In the genomic region with DNA sequence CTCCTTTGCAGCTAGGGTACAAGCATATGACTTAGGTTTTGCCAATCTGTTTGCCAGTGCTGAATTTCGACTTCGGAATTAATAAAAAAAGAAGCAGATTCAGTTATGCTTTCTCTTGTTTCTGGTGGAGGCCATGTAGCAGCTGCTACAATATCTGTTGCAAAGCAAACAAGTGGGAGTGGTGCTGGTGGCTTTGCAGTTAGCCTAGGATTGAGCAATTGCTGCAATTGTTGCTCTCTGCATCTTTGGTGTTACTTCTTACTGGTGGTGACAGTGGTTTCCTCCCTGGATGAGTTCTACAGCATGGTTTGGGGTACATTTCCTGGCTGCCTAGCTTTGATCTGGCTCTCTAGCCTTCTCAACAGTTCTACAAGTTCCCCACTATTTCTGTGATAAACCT, we compare ENCODE assay signal across 13 cellular contexts. TPM values are rescaled to one million over a fixed set of nuclear protein-coding genes. Genes with fewer than 3 reads are reported as not detected.
DNase-seq lines count a peak whose midpoint lies in the region; ATAC-seq and TF ChIP-seq lines count a peak whose summit lies in the region.
"Not testable (repeated sequence)": the region's sequence is repeated elsewhere in the genome, so short reads cannot be mapped to it uniquely, and the experiment has no call there.
"Had no signal": no experiment of that assay in that cellular context is flagged by ENCODE, and none has a peak within 500 bp of the region (broad histone marks: within the 10 kb centered on the region; RNA-seq: fewer than 3 reads in every experiment).

No MANE protein-coding gene starts in this region.

- H3K9ac ChIP-seq in DND-41 (ENCODE audit: low read depth, low read length) = peak overlapping the region; percentile 23; the same call in 1 of the 2 replicates

- H3K27ac Mint-ChIP-seq in activated CD8-positive, alpha-beta T cell treated with anti-CD3 and anti-CD28 coated beads for 36 hours; activated T-helper 2 cell treated with anti-CD3 and anti-CD28 coated beads, Interferon-gamma antibody, Interleukin-2, Interleukin-4, amounts not matched to agents 10 μg/mL and 5 μg/mL and 100 μg/mL, durations not matched to agents 14 hours and 24 hours and 36 hours; natural killer cell treated with Interleukin-12 subunit alpha and Interleukin-12 subunit beta and Interleukin-15 and Interleukin-18, amount 100 ng/mL, for 72 hours; stimulated activated naive CD8-positive, alpha-beta T cell treated with anti-CD3 and anti-CD28 coated beads, Interleukin-15, Interleukin-2, amounts not matched to agents 100 ng/mL and 50 ng/mL, for 24 hours: not testable (repeated sequence)

- not testable (repeated sequence) for H3K9me3 Mint-ChIP-seq in activated CD8-positive, alpha-beta T cell treated with anti-CD3 and anti-CD28 coated beads for 36 hours; activated T-helper 2 cell treated with anti-CD3 and anti-CD28 coated beads, Interferon-gamma antibody, Interleukin-2, Interleukin-4, amounts not matched to agents 10 μg/mL and 5 μg/mL and 100 μg/mL, durations not matched to agents 14 hours and 24 hours and 36 hours; natural killer cell treated with Interleukin-12 subunit alpha and Interleukin-12 subunit beta and Interleukin-15 and Interleukin-18, amount 100 ng/mL, for 72 hours; stimulated activated naive CD8-positive, alpha-beta T cell treated with anti-CD3 and anti-CD28 coated beads, Interleukin-15, Interleukin-2, amounts not matched to agents 100 ng/mL and 50 ng/mL, for 24 hours

- not testable (repeated sequence) for H3K4me1 Mint-ChIP-seq in activated CD8-positive, alpha-beta T cell treated with anti-CD3 and anti-CD28 coated beads for 36 hours (ENCODE audit: low read depth); activated T-helper 2 cell treated with anti-CD3 and anti-CD28 coated beads, Interferon-gamma antibody, Interleukin-2, Interleukin-4, amounts not matched to agents 10 μg/mL and 5 μg/mL and 100 μg/mL, durations not matched to agents 14 hours and 24 hours and 36 hours (ENCODE audit: low read depth); natural killer cell treated with Interleukin-12 subunit alpha and Interleukin-12 subunit beta and Interleukin-15 and Interleukin-18, amount 100 ng/mL, for 72 hours (ENCODE audit: low read depth in 2 of 2); stimulated activated naive CD8-positive, alpha-beta T cell treated with anti-CD3 and anti-CD28 coated beads, Interleukin-15, Interleukin-2, amounts not matched to agents 100 ng/mL and 50 ng/mL, for 24 hours (ENCODE audit: low read depth)

- H2AFZ ChIP-seq in DND-41 (ENCODE audit: low read depth, low read length) = not testable (repeated sequence)

- H3K4me1 ChIP-seq in DND-41 (ENCODE audit: insufficient read depth, low read length) = not testable (repeated sequence)

- ATAC-seq in DND-41 (ENCODE audit: insufficient read depth, low read depth); activated CD8-positive, alpha-beta T cell treated with anti-CD3 and anti-CD28 coated beads for 36 hours; natural killer cell treated with Interleukin-12 subunit alpha and Interleukin-12 subunit beta and Interleukin-15 and Interleukin-18, amount 100 ng/mL, for 72 hours: not testable (repeated sequence)

- not testable (repeated sequence) for H3K36me3 Mint-ChIP-seq in activated CD8-positive, alpha-beta T cell treated with anti-CD3 and anti-CD28 coated beads for 36 hours (ENCODE audit: low read depth); activated T-helper 2 cell treated with anti-CD3 and anti-CD28 coated beads, Interferon-gamma antibody, Interleukin-2, Interleukin-4, amounts not matched to agents 10 μg/mL and 5 μg/mL and 100 μg/mL, durations not matched to agents 14 hours and 24 hours and 36 hours (ENCODE audit: low read depth); natural killer cell treated with Interleukin-12 subunit alpha and Interleukin-12 subunit beta and Interleukin-15 and Interleukin-18, amount 100 ng/mL, for 72 hours; stimulated activated naive CD8-positive, alpha-beta T cell treated with anti-CD3 and anti-CD28 coated beads, Interleukin-15, Interleukin-2, amounts not matched to agents 100 ng/mL and 50 ng/mL, for 24 hours (ENCODE audit: low read depth)

- CTCF ChIA-PET in activated CD8-positive, alpha-beta T cell treated with anti-CD3 and anti-CD28 coated beads for 36 hours (lab: Charles Lee) = not testable (repeated sequence)

- not testable (repeated sequence) for H3K27me3 ChIP-seq in DND-41 (ENCODE audit: insufficient read depth, low read length, poor library complexity)

- not testable (repeated sequence) for TF ChIP-seq CTCF in DND-41 (IDR thresholded peaks at IDR 0.05; ENCODE audit: borderline replicate concordance, extremely low read depth, low read length, poor library complexity, severe bottlenecking); activated CD8-positive, alpha-beta T cell treated with anti-CD3 and anti-CD28 coated beads for 36 hours (IDR thresholded peaks at IDR 0.05)

- H3K4me2 ChIP-seq in DND-41 (ENCODE audit: insufficient read depth, low read length) = not testable (repeated sequence)

- DNase-seq in DND-41 (peak; percentile 85), T-helper 1 cell (peak in 4 of 5 donors; percentile 16 to 78 (median 30))
- peak; percentile 51 for DNase-seq in NK-92 treated with Interleukin-12 subunit alpha and Interleukin-12 subunit beta, amount 100 ng/mL, for 24 hours (lab: John Stamatoyannopoulos, UW)
- peak; percentile 44 for DNase-seq in activated CD8-positive, alpha-beta T cell treated with anti-CD3 and anti-CD28 coated beads for 36 hours
- DNase-seq in activated T-helper 2 cell treated with anti-CD3 and anti-CD28 coated beads, Interferon-gamma antibody, Interleukin-2, Interleukin-4, amounts not matched to agents 10 μg/mL and 5 μg/mL and 100 μg/mL, durations not matched to agents 14 hours and 24 hours and 36 hours (ENCODE audit: low spot score) = peak; percentile 47
- DNase-seq in central memory CD4-positive, alpha-beta T cell = peak; percentile 76
- DNase-seq in natural killer cell treated with Interleukin-12 subunit alpha and Interleukin-12 subunit beta and Interleukin-15 and Interleukin-18, amount 100 ng/mL, for 72 hours (ENCODE audit: low spot score) = peak; percentile 84

- not testable (repeated sequence) for H3K9me3 ChIP-seq in DND-41 (ENCODE audit: insufficient read depth, low read length, severe bottlenecking)

- not testable (repeated sequence) for H3K27me3 Mint-ChIP-seq in activated CD8-positive, alpha-beta T cell treated with anti-CD3 and anti-CD28 coated beads for 36 hours; activated T-helper 2 cell treated with anti-CD3 and anti-CD28 coated beads, Interferon-gamma antibody, Interleukin-2, Interleukin-4, amounts not matched to agents 10 μg/mL and 5 μg/mL and 100 μg/mL, durations not matched to agents 14 hours and 24 hours and 36 hours (ENCODE audit: low read depth); natural killer cell treated with Interleukin-12 subunit alpha and Interleukin-12 subunit beta and Interleukin-15 and Interleukin-18, amount 100 ng/mL, for 72 hours; stimulated activated naive CD8-positive, alpha-beta T cell treated with anti-CD3 and anti-CD28 coated beads, Interleukin-15, Interleukin-2, amounts not matched to agents 100 ng/mL and 50 ng/mL, for 24 hours

- H3K4me3 ChIP-seq in DND-41 (ENCODE audit: low read depth in 1 of 2, low read length in 2 of 2) = not testable (repeated sequence)

- POLR2A ChIA-PET in activated CD8-positive, alpha-beta T cell treated with anti-CD3 and anti-CD28 coated beads for 36 hours (lab: Charles Lee) = not testable (repeated sequence)

- not testable (repeated sequence) for H3K79me2 ChIP-seq in DND-41 (ENCODE audit: insufficient read depth, low read length)

- H3K36me3 ChIP-seq in DND-41 (ENCODE audit: insufficient read depth, low read length) = not testable (repeated sequence)

- H3K27ac ChIP-seq in DND-41 (ENCODE audit: low read length) = peak overlapping the region; percentile 76

- not testable (repeated sequence) for H4K20me1 ChIP-seq in DND-41 (ENCODE audit: insufficient read depth, low read length)

- intact Hi-C loops in activated CD8-positive, alpha-beta T cell treated with anti-CD3 and anti-CD28 coated beads for 36 hours (cut with micrococcal nuclease); activated T-helper 2 cell treated with anti-CD3 and anti-CD28 coated beads, Interferon-gamma antibody, Interleukin-2, Interleukin-4, amounts not matched to agents 10 μg/mL and 5 μg/mL and 100 μg/mL, durations not matched to agents 14 hours and 24 hours and 36 hours (cut with micrococcal nuclease): not testable (repeated sequence)

- H3K4me3 Mint-ChIP-seq in activated CD8-positive, alpha-beta T cell treated with anti-CD3 and anti-CD28 coated beads for 36 hours; activated T-helper 2 cell treated with anti-CD3 and anti-CD28 coated beads, Interferon-gamma antibody, Interleukin-2, Interleukin-4, amounts not matched to agents 10 μg/mL and 5 μg/mL and 100 μg/mL, durations not matched to agents 14 hours and 24 hours and 36 hours (ENCODE audit: low read depth); natural killer cell treated with Interleukin-12 subunit alpha and Interleukin-12 subunit beta and Interleukin-15 and Interleukin-18, amount 100 ng/mL, for 72 hours: not testable (repeated sequence)
- peak overlapping the region; percentile 30 for H3K4me3 Mint-ChIP-seq in stimulated activated naive CD8-positive, alpha-beta T cell treated with anti-CD3 and anti-CD28 coated beads, Interleukin-15, Interleukin-2, amounts not matched to agents 100 ng/mL and 50 ng/mL, for 24 hours

RNA-seq across cellular contexts. Expression of a gene that starts 1.9 kb away (rescaled TPM):
- not detected for total RNA-seq in activated CD8-positive, alpha-beta T cell treated with anti-CD3 and anti-CD28 coated beads for 36 hours
- total RNA-seq in activated T-helper 2 cell treated with anti-CD3 and anti-CD28 coated beads, Interferon-gamma antibody, Interleukin-2, Interleukin-4, amounts not matched to agents 10 μg/mL and 5 μg/mL and 100 μg/mL, durations not matched to agents 14 hours and 24 hours and 36 hours = not detected in 2 replicates
- 1 to 10 TPM in 1 of 2 donors, not detected in 1; 1.7 TPM for total RNA-seq in natural killer cell treated with Interleukin-12 subunit alpha and Interleukin-12 subunit beta and Interleukin-15 and Interleukin-18, amount 100 ng/mL, for 72 hours
- total RNA-seq: Calu3, G401, H7, mesothelial cell of epicardium, NCI-H460 had no signal

Comparison
In these comparisons a context has a peak if more than half of its experiments do, and no peak if none do; other contexts are left out.
1. DNase-seq: peak in every context shown above with its lines; median percentile 85 in DND-41; 84 in natural killer cell treated with Interleukin-12 subunit alpha and Interleukin-12 subunit beta and Interleukin-15 and Interleukin-18, amount 100 ng/mL, for 72 hours; 76 in central memory CD4-positive, alpha-beta T cell; 51 in NK-92 treated with Interleukin-12 subunit alpha and Interleukin-12 subunit beta, amount 100 ng/mL, for 24 hours; 47 in activated T-helper 2 cell treated with anti-CD3 and anti-CD28 coated beads, Interferon-gamma antibody, Interleukin-2, Interleukin-4, amounts not matched to agents 10 μg/mL and 5 μg/mL and 100 μg/mL, durations not matched to agents 14 hours and 24 hours and 36 hours; 44 in activated CD8-positive, alpha-beta T cell treated with anti-CD3 and anti-CD28 coated beads for 36 hours; 30 in T-helper 1 cell.